Comparison of ENCODE assay signal across 30 cellular contexts in the genomic region with DNA sequence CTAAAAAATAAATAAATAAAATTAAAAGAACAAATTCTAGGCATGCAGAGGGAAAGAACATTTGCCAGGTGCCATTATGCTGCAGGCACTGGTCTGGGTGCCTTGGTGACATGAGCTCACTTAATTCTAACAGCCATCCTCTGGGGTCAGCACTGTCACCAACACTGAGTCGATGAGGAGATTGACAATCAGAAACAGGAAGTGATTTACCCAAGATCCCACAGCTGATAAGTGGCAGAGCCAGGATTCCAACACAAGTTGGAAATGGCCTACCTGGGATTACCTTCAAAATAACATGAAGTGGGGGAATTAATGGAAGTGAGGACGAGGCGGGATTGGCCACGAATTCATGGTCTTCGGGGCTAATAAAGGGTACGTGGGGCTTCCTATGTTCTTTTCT. TPM values are rescaled to one million over a fixed set of nuclear protein-coding genes. Genes with fewer than 3 reads are reported as not detected.
"Had no signal": no experiment of that assay in that cellular context is flagged by ENCODE, and none has a peak within 500 bp of the region (broad histone marks: within the 10 kb centered on the region; RNA-seq: fewer than 3 reads in every experiment).

No MANE protein-coding gene starts in this region.

- H3K4me3 ChIP-seq: esophagus squamous epithelium, heart right ventricle, left lung, ovary, psoas muscle, sigmoid colon, transverse colon, upper lobe of right lung, uterus had no signal

- H3K9me3 ChIP-seq: esophagus squamous epithelium, heart right ventricle, left lung, ovary, psoas muscle, sigmoid colon, transverse colon, upper lobe of right lung, uterus had no signal

- DNase-seq: effector CD8-positive, alpha-beta T cell; endodermal cell; esophagus squamous epithelium; foreskin melanocyte; glutamatergic neuron; heart right ventricle; hippocampal formation; left cardiac atrium; left lung; mesenchymal stem cell; midbrain; naive thymus-derived CD4-positive, alpha-beta T cell; nucleus accumbens; ovary; posterior cingulate gyrus; psoas muscle; right cardiac atrium; sigmoid colon; stimulated activated CD4-positive, alpha-beta T cell treated with anti-CD3 and anti-CD28 coated beads, Interleukin-2, amount 100 ng/mL, for 24 hours; stimulated activated CD4-positive, alpha-beta T cell treated with anti-CD3 and anti-CD28 coated beads, Interleukin-4, amount 100 ng/mL, for 24 hours; stimulated activated naive CD8-positive, alpha-beta T cell treated with anti-CD3 and anti-CD28 coated beads, Interleukin-15, Interleukin-2, amounts not matched to agents 100 U/mL and 50 U/mL, for 24 hours; transverse colon; upper lobe of right lung; uterus had no signal

- H3K36me3 ChIP-seq: esophagus squamous epithelium, heart right ventricle, left lung, ovary, sigmoid colon, transverse colon, upper lobe of right lung, uterus had no signal

- FAIRE-seq: colon, islet of Langerhans had no signal

- ATAC-seq: heart right ventricle; left cardiac atrium; left lung; naive thymus-derived CD4-positive, alpha-beta T cell; psoas muscle; right cardiac atrium; stimulated activated effector memory CD8-positive, alpha-beta T cell treated with anti-CD3 and anti-CD28 coated beads, Interleukin-12 subunit alpha, Interleukin-12 subunit beta, amount 100 ng/mL, for 72 hours; stimulated activated naive CD8-positive, alpha-beta T cell treated with anti-CD3 and anti-CD28 coated beads, Interleukin-15, Interleukin-2, amounts not matched to agents 100 U/mL and 50 U/mL, for 24 hours; upper lobe of right lung had no signal

- H3K27ac ChIP-seq: esophagus squamous epithelium, heart right ventricle, left lung, ovary, psoas muscle, sigmoid colon, transverse colon, upper lobe of right lung, uterus had no signal

- H3K27me3 ChIP-seq: esophagus squamous epithelium, heart right ventricle, left lung, ovary, sigmoid colon, transverse colon, upper lobe of right lung, uterus had no signal

- H3K4me1 ChIP-seq: uterus had no signal

RNA-seq across cellular contexts. Expression of gene WDR93, which starts 15.0 kb away (rescaled TPM):
- total RNA-seq: epithelial cell of proximal tubule, esophagus squamous epithelium, left cardiac atrium, lung microvascular endothelial cell, psoas muscle, right cardiac atrium, skeletal muscle tissue, transverse colon, upper lobe of right lung had no signal
- polyA plus RNA-seq: naive thymus-derived CD4-positive, alpha-beta T cell had no signal

RNA-seq across cellular contexts. Expression of gene KIF7, which starts 20.3 kb away (rescaled TPM):
- polyA plus RNA-seq: naive thymus-derived CD4-positive, alpha-beta T cell had no signal
